ENCODE assay signal across 9 cellular contexts in the genomic region with DNA sequence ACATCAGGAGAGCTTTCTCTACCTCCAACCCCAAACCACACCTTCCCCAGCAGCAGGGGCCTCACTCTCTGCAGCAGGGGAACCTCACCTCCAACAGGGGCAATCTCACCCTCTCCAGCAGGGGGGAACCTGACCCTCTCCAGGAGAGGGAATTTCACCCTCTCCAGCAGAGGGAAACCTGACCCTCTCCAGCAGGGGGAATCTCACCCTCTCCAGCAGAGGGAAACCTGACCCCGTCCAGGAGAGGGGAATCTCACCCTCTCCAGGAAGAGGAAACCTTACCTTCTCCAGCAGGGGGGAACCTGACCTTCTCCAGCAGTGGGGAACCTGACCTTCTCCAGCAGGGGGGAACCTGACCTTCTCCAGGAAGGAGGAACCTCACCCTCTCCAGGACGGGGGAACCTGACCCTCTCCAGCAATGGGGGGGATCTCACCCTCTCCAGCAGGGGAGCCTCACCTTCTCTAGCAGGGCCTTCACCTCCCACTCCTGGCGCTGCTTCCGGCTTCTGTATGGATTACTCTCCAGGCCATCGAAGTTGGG. TPM values are rescaled to one million over a fixed set of nuclear protein-coding genes. Genes with fewer than 3 reads are reported as not detected.
DNase-seq lines count a peak whose midpoint lies in the region; ATAC-seq and TF ChIP-seq lines count a peak whose summit lies in the region.
"Had no signal": no experiment of that assay in that cellular context is flagged by ENCODE, and none has a peak within 500 bp of the region (broad histone marks: within the 10 kb centered on the region; RNA-seq: fewer than 3 reads in every experiment).

No MANE protein-coding gene starts in this region.

- TF ChIP-seq CTCF in HEK293 (tag by site-specific recombination; IDR thresholded peaks at IDR 0.05) = peak; percentile 99
- peak; percentile 86 for TF ChIP-seq CTCF in epithelial cell of proximal tubule (conservative IDR thresholded peaks at IDR 0.05; ENCODE audit: low read depth, low read length)
- peak in 3 of 5 experiments; percentile 39 to 44 (median 44) for TF ChIP-seq CTCF in gastrocnemius medialis (IDR thresholded peaks at IDR 0.05 in 4 of 5, conservative IDR thresholded peaks at IDR 0.05 in 1 of 5)

- intact Hi-C loops in gastrocnemius medialis (cut with DNase I; ENCODE audit: low total_unique reads) = loop anchor here (10.0 kb wide), 1 partner anchor 1105 kb away; the partner anchor contains the start of genes AGPAT1 and RNF5

- H3K4me1 ChIP-seq in HEK293 (ENCODE audit: control insufficient read depth, insufficient read depth, low read length) = peaks cover 15% of the 10 kb centered on the region
- peaks cover 24 to 43% of the 10 kb centered on the region in 2 donors for H3K4me1 ChIP-seq in gastrocnemius medialis

- POLR2A ChIA-PET in HEK293 (lab: Yijun Ruan, JAX) = interaction anchor here (0.6 to 6.5 kb wide), 6 partner anchors 10 to 308 kb away, joined by 3 to 92 read pairs (median 6); partner anchors contain the start of genes PFDN6 and WDR46

- peak; percentile 48 for DNase-seq in COLO829 (ENCODE audit: low spot score)
- DNase-seq in RPMI7951 (ENCODE audit: low read depth) = peak; percentile 46
- DNase-seq in epithelial cell of proximal tubule (ENCODE audit: low read depth) = no peak
- DNase-seq in gastrocnemius medialis = peak in 1 of 2 donors; percentile 65
- DNase-seq in activated CD4-positive, CD25-positive, alpha-beta regulatory T cell (lab: John Stamatoyannopoulos, UW) = no peak

- TF ChIP-seq POLR2A in gastrocnemius medialis (IDR thresholded peaks at IDR 0.05) = no peak

- no peaks in the 10 kb centered on the region for H3K9me3 ChIP-seq in HEK293 (ENCODE audit: control insufficient read depth, insufficient read depth, low read depth, low read length)
- H3K9me3 ChIP-seq in gastrocnemius medialis = no peaks in the 10 kb centered on the region

- no peaks in the 10 kb centered on the region for H3K27me3 ChIP-seq in gastrocnemius medialis

- H3K4me3 ChIP-seq in HEK293 (ENCODE audit: low read depth, low read length) = no peak overlapping the region
- no peak overlapping the region for H3K4me3 ChIP-seq in epithelial cell of proximal tubule (ENCODE audit: low read depth, low read length)
- H3K4me3 ChIP-seq in gastrocnemius medialis = no peak overlapping the region
- H3K4me3 ChIP-seq: skin epidermis had no signal

- CTCF ChIA-PET in HEK293 (lab: Yijun Ruan, JAX) = interaction anchor here (0.6 to 2.7 kb wide), 27 partner anchors 8 to 295 kb away, joined by 3 to 13 read pairs (median 4); partner anchors contain the start of genes HSD17B8, RGL2 and WDR46

- ATAC-seq in gastrocnemius medialis = peak; percentile 60 to 76
- ATAC-seq in HG03135 (IDR thresholded peaks at IDR 0.05; ENCODE audit: unreplicated experiment) = no peak
- no peak for ATAC-seq in GM19467 (IDR thresholded peaks at IDR 0.05; ENCODE audit: unreplicated experiment)

- H3K27ac ChIP-seq in HEK293 (ENCODE audit: extremely low read depth, low read depth, low read length) = peak overlapping the region; percentile 42
- peak overlapping the region in 3 of 4 donors; percentile 10 to 81 (median 40) for H3K27ac ChIP-seq in gastrocnemius medialis

- H3K36me3 ChIP-seq in HEK293 (ENCODE audit: control insufficient read depth in 2 of 2, insufficient read depth in 1 of 2, low read length in 2 of 2) (peaks cover 20 to 80% of the 10 kb centered on the region in 2 experiments), gastrocnemius medialis (peaks cover 0 to 50% of the 10 kb centered on the region in 2 donors)

- in situ Hi-C loops in gastrocnemius medialis (cut with MboI; ENCODE audit: low sequenced_read_pairs in 4 of 4) = loop anchor here in 1 of 4 donors (25.0 kb wide), 1 partner anchor 1418 kb away; the partner anchor contains the start of gene NEU1

TF ChIP-seq in HEK293, 187 proteins besides CTCF, POLR2A, EP300 and RAD21 (continues in another document):
- peak; percentile 72 for TF ChIP-seq ZNF654 (tag by site-specific recombination; IDR thresholded peaks at IDR 0.05; ENCODE audit: low read depth)
- TF ChIP-seq SP7 (tag by site-specific recombination; IDR thresholded peaks at IDR 0.05) = peak; percentile 63
- no peak for TF ChIP-seq KLF8 (tag by site-specific recombination; IDR thresholded peaks at IDR 0.05)
- no peak for TF ChIP-seq EGR2 (tag by site-specific recombination; IDR thresholded peaks at IDR 0.05; ENCODE audit: low read depth)
- TF ChIP-seq ZNF311 (tag by site-specific recombination; IDR thresholded peaks at IDR 0.05; ENCODE audit: borderline replicate concordance) = no peak
- no peak for TF ChIP-seq ZNF24 (tag by site-specific recombination; IDR thresholded peaks at IDR 0.05)
- TF ChIP-seq ZNF561 (tag by site-specific recombination; IDR thresholded peaks at IDR 0.05; ENCODE audit: borderline replicate concordance) = 0 out of 2 replicates have a peak, but pooled peaks have one; percentile 63
- TF ChIP-seq ZBTB20 (tag by site-specific recombination; IDR thresholded peaks at IDR 0.05) = 0 out of 2 replicates have a peak, but pooled peaks have one; percentile 22
- TF ChIP-seq ZNF366 (tag by site-specific recombination; conservative IDR thresholded peaks at IDR 0.05) = peak; percentile 82
- TF ChIP-seq, protein P1, sequence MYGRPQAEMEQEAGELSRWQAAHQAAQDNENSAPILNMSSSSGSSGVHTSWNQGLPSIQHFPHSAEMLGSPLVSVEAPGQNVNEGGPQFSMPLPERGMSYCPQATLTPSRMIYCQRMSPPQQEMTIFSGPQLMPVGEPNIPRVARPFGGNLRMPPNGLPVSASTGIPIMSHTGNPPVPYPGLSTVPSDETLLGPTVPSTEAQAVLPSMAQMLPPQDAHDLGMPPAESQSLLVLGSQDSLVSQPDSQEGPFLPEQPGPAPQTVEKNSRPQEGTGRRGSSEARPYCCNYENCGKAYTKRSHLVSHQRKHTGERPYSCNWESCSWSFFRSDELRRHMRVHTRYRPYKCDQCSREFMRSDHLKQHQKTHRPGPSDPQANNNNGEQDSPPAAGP (tag by site-specific recombination; IDR thresholded peaks at IDR 0.05) = 0 out of 2 replicates have a peak, but pooled peaks have one; percentile 37
- peak; percentile 100 for TF ChIP-seq GLIS1 (tag by site-specific recombination; IDR thresholded peaks at IDR 0.05)
- TF ChIP-seq MZF1 (tag by site-specific recombination; IDR thresholded peaks at IDR 0.05; ENCODE audit: borderline replicate concordance) = peak; percentile 80
- TF ChIP-seq ZNF645 (tag by site-specific recombination; IDR thresholded peaks at IDR 0.05) = no peak
- TF ChIP-seq TRIM28 (IDR thresholded peaks at IDR 0.05; ENCODE audit: borderline replicate concordance, low read length) = 0 out of 2 replicates have a peak, but pooled peaks have one; percentile 22
- TF ChIP-seq GLIS2 (tag by site-specific recombination; IDR thresholded peaks at IDR 0.05) = peak; percentile 76
- TF ChIP-seq, protein P2, sequence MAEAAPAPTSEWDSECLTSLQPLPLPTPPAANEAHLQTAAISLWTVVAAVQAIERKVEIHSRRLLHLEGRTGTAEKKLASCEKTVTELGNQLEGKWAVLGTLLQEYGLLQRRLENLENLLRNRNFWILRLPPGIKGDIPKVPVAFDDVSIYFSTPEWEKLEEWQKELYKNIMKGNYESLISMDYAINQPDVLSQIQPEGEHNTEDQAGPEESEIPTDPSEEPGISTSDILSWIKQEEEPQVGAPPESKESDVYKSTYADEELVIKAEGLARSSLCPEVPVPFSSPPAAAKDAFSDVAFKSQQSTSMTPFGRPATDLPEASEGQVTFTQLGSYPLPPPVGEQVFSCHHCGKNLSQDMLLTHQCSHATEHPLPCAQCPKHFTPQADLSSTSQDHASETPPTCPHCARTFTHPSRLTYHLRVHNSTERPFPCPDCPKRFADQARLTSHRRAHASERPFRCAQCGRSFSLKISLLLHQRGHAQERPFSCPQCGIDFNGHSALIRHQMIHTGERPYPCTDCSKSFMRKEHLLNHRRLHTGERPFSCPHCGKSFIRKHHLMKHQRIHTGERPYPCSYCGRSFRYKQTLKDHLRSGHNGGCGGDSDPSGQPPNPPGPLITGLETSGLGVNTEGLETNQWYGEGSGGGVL (tag by site-specific recombination; IDR thresholded peaks at IDR 0.05) = peak; percentile 84

RNA-seq across cellular contexts. Expression of gene B3GALT4, which starts 3.1 kb away (rescaled TPM):
- 2.0 TPM in 2 replicates for total RNA-seq in RPMI7951 (2014; rRNA removed; shearing (Covaris generic))
- total RNA-seq in epithelial cell of proximal tubule (4.6 and 7.0 TPM in 2 replicates), gastrocnemius medialis (1 to 10 TPM; 1.0 to 2.0 (median 1.7) TPM)

RNA-seq across cellular contexts. Expression of gene RPS18, which starts 8.2 kb away (rescaled TPM):
- 3,254 and 3,442 TPM in 2 replicates for total RNA-seq in RPMI7951 (2014; rRNA removed; shearing (Covaris generic))
- total RNA-seq in epithelial cell of proximal tubule = 2,737 and 3,799 TPM in 2 replicates
- total RNA-seq in gastrocnemius medialis = 1,000 to 10,000 TPM; 1,834 to 2,142 (median 2,010) TPM

RNA-seq across cellular contexts. Expression of gene VPS52, which starts 8.4 kb away (rescaled TPM):
- total RNA-seq in RPMI7951 (2014; rRNA removed; shearing (Covaris generic)) = 30.7 and 43.1 TPM in 2 replicates
- total RNA-seq in epithelial cell of proximal tubule = 33.9 and 42.8 TPM in 2 replicates
- total RNA-seq in gastrocnemius medialis = 10 to 100 TPM; 28.7 to 52.8 (median 41.2) TPM

RNA-seq across cellular contexts. Expression of gene WDR46, which starts 9.0 kb away (rescaled TPM):
- total RNA-seq in RPMI7951 (2014; rRNA removed; shearing (Covaris generic)) = 106 and 109 TPM in 2 replicates
- total RNA-seq in epithelial cell of proximal tubule (67.9 and 116 TPM in 2 replicates), gastrocnemius medialis (10 to 100 TPM; 34.5 to 57.3 (median 49.1) TPM)

RNA-seq across cellular contexts. Expression of gene PFDN6, which starts 9.4 kb away (rescaled TPM):
- total RNA-seq in RPMI7951 (2014; rRNA removed; shearing (Covaris generic)) = 76.7 and 134 TPM in 2 replicates
- total RNA-seq in epithelial cell of proximal tubule = 55.8 and 69.3 TPM in 2 replicates
- total RNA-seq in gastrocnemius medialis = 100 to 1,000 TPM in 1 of 4 donors, 10 to 100 TPM in 3; 49.9 to 106 (median 76.8) TPM

Comparison
In these comparisons a context has a peak if more than half of its experiments do, and no peak if none do; other contexts are left out.
1. DNase-seq: peak in COLO829 (single experiment) and RPMI7951 (single experiment); none in epithelial cell of proximal tubule (single experiment) and activated CD4-positive, CD25-positive, alpha-beta regulatory T cell (0 of 4).
2. CTCF ChIP-seq: peak in every context shown above with its lines; median percentile 99 in HEK293; 86 in epithelial cell of proximal tubule; 44 in gastrocnemius medialis.
3. ATAC-seq: peak in gastrocnemius medialis (2 of 2); none in HG03135 (single experiment) and GM19467 (single experiment).